ENCODE assay signal across 15 cellular contexts in the genomic region with DNA sequence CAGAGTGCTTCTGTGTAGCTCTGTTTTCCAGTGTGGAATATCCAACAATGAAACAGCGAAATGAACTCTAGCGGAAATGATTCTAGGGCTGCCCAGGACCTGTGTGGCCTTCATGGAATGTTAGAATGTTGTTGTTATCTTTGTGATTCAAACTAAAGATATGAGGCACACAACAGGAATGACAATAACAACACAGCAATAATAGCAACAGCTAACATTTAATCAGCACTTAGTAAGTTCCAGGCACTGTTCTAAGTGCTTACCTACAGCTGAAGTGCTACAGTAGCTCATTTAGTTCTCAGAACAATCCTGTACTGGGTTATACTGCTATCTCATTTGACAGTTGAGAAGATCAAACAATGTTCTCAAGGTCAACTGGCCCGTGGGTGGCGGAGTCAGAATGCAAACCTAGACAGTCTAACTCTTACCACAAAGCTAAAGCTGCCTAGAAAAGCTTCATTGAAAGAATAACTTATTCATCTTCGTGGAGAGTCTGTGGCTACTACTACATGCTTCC.
A peak's percentile ranks its signal among the peaks of the same experiment; 100 is the strongest.
DNase-seq lines count a peak whose midpoint lies in the region; FAIRE-seq and TF ChIP-seq lines count a peak whose summit lies in the region.
"Had no signal": no experiment of that assay in that cellular context is flagged by ENCODE, and none has a peak within 500 bp of the region (broad histone marks: within the 10 kb centered on the region; RNA-seq: fewer than 3 reads in every experiment).

No MANE protein-coding gene starts in this region.

- no peak overlapping the region for H4K5ac ChIP-seq in H1 (ENCODE audit: insufficient read length, low read depth, low read length)

- in situ Hi-C loops in Caki2 (cut with HindIII; ENCODE audit: low pct_unique_long_range_greater_than_20kb, low sequenced_read_pairs) = no loop called here
- in situ Hi-C loops in G401 (cut with HindIII; ENCODE audit: low sequenced_read_pairs) = no loop called here

- H2BK12ac ChIP-seq in H1 (ENCODE audit: low read depth, low read length) = no peak overlapping the region; the same call in 1 of the 2 replicates

- no peak overlapping the region for H3K9ac ChIP-seq in H1 (replicated peaks in 1 of 4; ENCODE audit: extremely low read depth in 1 of 4, low read depth in 3 of 4, low read length in 3 of 4)

- H3K27ac ChIP-seq in H1 (ENCODE audit: low read depth, low read length) = no peak overlapping the region
- H3K27ac ChIP-seq: C4-2B, esophagus muscularis mucosa, ovary had no signal

- no peak for TF ChIP-seq CTCF in H1 (IDR thresholded peaks at IDR 0.05; ENCODE audit: control extremely low read depth in 1 of 3, insufficient read depth in 1 of 3, low read depth in 1 of 3, low read length in 3 of 3)

- H3K56ac ChIP-seq in H1 (replicated peaks; ENCODE audit: insufficient read length, low read depth, low read length) = no peak overlapping the region

- no peak overlapping the region for H3K14ac ChIP-seq in H1 (ENCODE audit: insufficient read length)

- no peak overlapping the region for H3K23ac ChIP-seq in H1 (ENCODE audit: insufficient read length)

- TF ChIP-seq EP300 in H1 (IDR thresholded peaks at IDR 0.05; ENCODE audit: borderline replicate concordance in 1 of 2, low read depth in 2 of 2, low read length in 2 of 2) = no peak

- H2AFZ ChIP-seq in H1 (ENCODE audit: low read length) = no peak overlapping the region

- WGBS in H1 (ENCODE audit: extremely low coverage in 1 of 2, insufficient coverage in 1 of 2, insufficient read length in 1 of 2, insufficient replicate concordance in 2 of 2, low coverage in 1 of 2, low lambda C conversion rate in 2 of 2, missing lambda C conversion rate in 1 of 2), 2 experiments = 52% methylated on average over 5 of the region's 5 CpGs; no CpG with 5 or more reads in 1 of the 2 experiments

- no peak overlapping the region for H2BK15ac ChIP-seq in H1 (ENCODE audit: low read length)

- H3K79me1 ChIP-seq in H1 (ENCODE audit: low read depth, low read length) = no peaks in the 10 kb centered on the region

- H4K20me1 ChIP-seq in H1 (replicated peaks in 1 of 2; ENCODE audit: control insufficient read depth in 1 of 2, insufficient read depth in 2 of 2, low read length in 2 of 2) = no peaks in the 10 kb centered on the region

- H4K91ac ChIP-seq in H1 (replicated peaks; ENCODE audit: insufficient read length, low read length) = no peak overlapping the region

- H3K4me1 ChIP-seq in H1 (replicated peaks in 1 of 4; ENCODE audit: control insufficient read depth in 3 of 4, insufficient read depth in 4 of 4, low read length in 3 of 4) = peaks cover 7 to 31% (median 22%) of the 10 kb centered on the region in 4 experiments

- no peaks in the 10 kb centered on the region for H3K79me2 ChIP-seq in H1 (ENCODE audit: control insufficient read depth in 1 of 2, insufficient read depth in 2 of 2, low read length in 2 of 2)

- H3K23me2 ChIP-seq in H1 (ENCODE audit: low read depth, low read length) = no peaks in the 10 kb centered on the region

- TF ChIP-seq RAD21 in H1 (IDR thresholded peaks at IDR 0.05 in 1 of 2, conservative IDR thresholded peaks at IDR 0.05 in 1 of 2; ENCODE audit: low read depth in 2 of 2, low read length in 2 of 2) = no peak

- no peak overlapping the region for H3K18ac ChIP-seq in H1 (ENCODE audit: extremely low read depth, low read length)

- peak; percentile 36 for FAIRE-seq in H1 (lab: Jason Lieb, UNC)
- FAIRE-seq: G401.6, GM19239 had no signal

- no peak overlapping the region for H2AK5ac ChIP-seq in H1 (ENCODE audit: low read depth, low read length)

- no peak overlapping the region for H3K4me3 ChIP-seq in H1 (ENCODE audit: extremely low read depth in 1 of 4, insufficient read depth in 2 of 4, low read depth in 3 of 4, low read length in 4 of 4)
- H3K4me3 ChIP-seq: esophagus muscularis mucosa, ovary had no signal

- no peak overlapping the region for H2BK120ac ChIP-seq in H1 (replicated peaks; ENCODE audit: low read depth, low read length)

- H3K27me3 ChIP-seq in H1 (replicated peaks in 1 of 4; ENCODE audit: control insufficient read depth in 3 of 4, extremely low read depth in 1 of 4, insufficient read depth in 3 of 4, low read length in 3 of 4) = no peaks in the 10 kb centered on the region
- H3K27me3 ChIP-seq: esophagus muscularis mucosa, ovary had no signal

- no peak overlapping the region for H3K4ac ChIP-seq in H1 (replicated peaks; ENCODE audit: insufficient read length, low read depth, low read length)

- no peak overlapping the region for H3K4me2 ChIP-seq in H1 (ENCODE audit: insufficient read depth in 1 of 2, low read depth in 2 of 2, low read length in 2 of 2)

- H3K36me3 ChIP-seq in H1 (ENCODE audit: control insufficient read depth in 2 of 4, insufficient read depth in 4 of 4, low read length in 3 of 4) = no peaks in the 10 kb centered on the region
- H3K36me3 ChIP-seq: esophagus muscularis mucosa, ovary, WERI-Rb-1 had no signal

- DNase-seq in Caki2 (ENCODE audit: low read depth) (peak; percentile 71), NCI-H226 (peak; percentile 38), H1 (ENCODE audit: low read depth in 1 of 2, low spot score in 2 of 2) (no peak), non-pigmented ciliary epithelial cell (ENCODE audit: low read depth) (peak; percentile 73), NOMO-1 treated with DMSO at 0.1 percent for 48 hours (lab: John Stamatoyannopoulos, UW; ENCODE audit: unreplicated experiment) (no peak), G401 (ENCODE audit: low spot score) (no peak), NCI-H1105 treated with DMSO at 0.1 percent for 48 hours (lab: John Stamatoyannopoulos, UW) (no peak)
- DNase-seq in stimulated activated CD4-positive, alpha-beta T cell treated with anti-CD3 and anti-CD28 coated beads, Interleukin-2, amount 100 ng/mL, for 48 hours = no peak
- DNase-seq: NCI-H2081, ovary, WERI-Rb-1 had no signal

- H2BK20ac ChIP-seq in H1 (ENCODE audit: low read length) = no peak overlapping the region

- H3K9me3 ChIP-seq in H1 (ENCODE audit: insufficient read depth in 2 of 2, low read depth in 1 of 2, low read length in 1 of 2) = no peaks in the 10 kb centered on the region
- H3K9me3 ChIP-seq: esophagus muscularis mucosa, ovary had no signal

- TF ChIP-seq POLR2A in H1 (IDR thresholded peaks at IDR 0.05; ENCODE audit: control extremely low read depth in 1 of 2, low read depth in 2 of 2, low read length in 2 of 2) = no peak

- no peak overlapping the region for H2BK5ac ChIP-seq in H1 (ENCODE audit: low read depth, low read length)

- H4K8ac ChIP-seq in H1 (ENCODE audit: extremely low read depth, insufficient read depth, low read length) = no peak overlapping the region

- POLR2A ChIA-PET in H1 (lab: Charles Lee; ENCODE audit: partially characterized antibody) = interaction anchor here (1.7 kb wide), 1 partner anchor 11 kb away, joined by 3 read pairs; no protein-coding TSS in a partner anchor

- CTCF ChIA-PET in H1 (lab: Charles Lee; ENCODE audit: partially characterized antibody) = interaction anchor here (3.4 kb wide), 1 partner anchor 38 kb away, joined by 20 read pairs; no protein-coding TSS in a partner anchor

TF ChIP-seq in H1, 55 proteins besides CTCF, POLR2A, EP300 and RAD21 (continues in another document):
- 0 out of 2 replicates have a peak, but pooled peaks have one; percentile 12 for TF ChIP-seq SP1 (IDR thresholded peaks at IDR 0.05; ENCODE audit: low read depth, low read length)
- peak; percentile 47; the same call in 1 of the 2 replicates for TF ChIP-seq TEAD4 (IDR thresholded peaks at IDR 0.05; ENCODE audit: low read depth, low read length)

Comparison
In these comparisons a context has a peak if more than half of its experiments do, and no peak if none do; other contexts are left out.
1. DNase-seq: peak in Caki2 (single experiment), NCI-H226 (single experiment) and non-pigmented ciliary epithelial cell (single experiment); none in H1 (0 of 2), NOMO-1 treated with DMSO at 0.1 percent for 48 hours (single experiment), G401 (single experiment), stimulated activated CD4-positive, alpha-beta T cell treated with anti-CD3 and anti-CD28 coated beads, Interleukin-2, amount 100 ng/mL, for 48 hours (0 of 2) and NCI-H1105 treated with DMSO at 0.1 percent for 48 hours (single experiment).